In genomic region chrX:2471126-2471525, GRCh38 we compare ENCODE assay signal across 8 cellular contexts. TPM values are rescaled to one million over a fixed set of nuclear protein-coding genes. Genes with fewer than 3 reads are reported as not detected.
A peak's percentile ranks its signal among the peaks of the same experiment; 100 is the strongest.
DNase-seq lines count a peak whose midpoint lies in the region; ATAC-seq and TF ChIP-seq lines count a peak whose summit lies in the region.
"Not testable (repeated sequence)": the region's sequence is repeated elsewhere in the genome, so short reads cannot be mapped to it uniquely, and the experiment has no call there.

No MANE protein-coding gene starts in this region.

- H2BK15ac ChIP-seq in neuronal stem cell (ENCODE audit: low read length): not testable (repeated sequence)

- not testable (repeated sequence) for TF ChIP-seq CTCF in CD14-positive monocyte (IDR thresholded peaks at IDR 0.05); RWPE2 (IDR thresholded peaks at IDR 0.05; ENCODE audit: poor library complexity, severe bottlenecking); chondrocyte (IDR thresholded peaks at IDR 0.05); lower lobe of right lung (IDR thresholded peaks at IDR 0.05); spleen (IDR thresholded peaks at IDR 0.05 in 8 of 11, conservative IDR thresholded peaks at IDR 0.05 in 3 of 11)

- ATAC-seq in RWPE2 (ENCODE audit: low read depth); lower lobe of right lung: not testable (repeated sequence)

- intact Hi-C loops in CD14-positive monocyte (cut with micrococcal nuclease); cardiac septum (cut with DNase I); lower lobe of right lung (cut with DNase I); posterior vena cava (cut with DNase I); spleen (cut with DNase I; ENCODE audit: low total_unique reads): not testable (repeated sequence)

- H3K4me3 ChIP-seq in RWPE2 (ENCODE audit: severe bottlenecking); lower lobe of right lung; neuronal stem cell (ENCODE audit: low read length in 2 of 2); spleen: not testable (repeated sequence)

- not testable (repeated sequence) for H3K23ac ChIP-seq in neuronal stem cell (ENCODE audit: low read depth, low read length, poor library complexity)

- H3K27me3 Mint-ChIP-seq in CD14-positive monocyte (ENCODE audit: low read depth in 3 of 3); chondrocyte (ENCODE audit: low read depth): not testable (repeated sequence)

- H3K79me1 ChIP-seq in neuronal stem cell (ENCODE audit: low read depth, low read length): peaks cover 21% of the 10 kb centered on the region

- H3K9me3 ChIP-seq in RWPE2 (ENCODE audit: severe bottlenecking); lower lobe of right lung; spleen: not testable (repeated sequence)
- peaks cover 3 to 12% of the 10 kb centered on the region in 2 donors for H3K9me3 ChIP-seq in neuronal stem cell (replicated peaks in 1 of 2; ENCODE audit: control insufficient read depth in 2 of 2, insufficient read depth in 1 of 2, low read depth in 1 of 2, low read length in 2 of 2)

- not testable (repeated sequence) for H3K36me3 ChIP-seq in RWPE2 (ENCODE audit: low read depth); lower lobe of right lung; neuronal stem cell (replicated peaks in 1 of 2; ENCODE audit: control insufficient read depth in 2 of 2, insufficient read depth in 2 of 2, low read length in 2 of 2); spleen

- not testable (repeated sequence) for H2AK5ac ChIP-seq in neuronal stem cell (ENCODE audit: low read depth, low read length)

- not testable (repeated sequence) for H4K8ac ChIP-seq in neuronal stem cell (ENCODE audit: low read depth, low read length)

- H2AFZ ChIP-seq in neuronal stem cell (ENCODE audit: low read length): not testable (repeated sequence)

- H3K4me1 ChIP-seq in RWPE2 (ENCODE audit: insufficient read depth, poor library complexity, severe bottlenecking); lower lobe of right lung; neuronal stem cell (ENCODE audit: control insufficient read depth in 2 of 2, insufficient read depth in 1 of 2, low read depth in 1 of 2, low read length in 2 of 2); spleen: not testable (repeated sequence)

- DNase-seq in CD14-positive monocyte (ENCODE audit: low spot score) (peak; percentile 16), RWPE2 (ENCODE audit: low spot score) (peak; percentile 22), chondrocyte (ENCODE audit: low spot score) (peak; percentile 50), cardiac septum (ENCODE audit: low spot score) (peak; percentile 5), lower lobe of right lung (peak; percentile 4), posterior vena cava (ENCODE audit: low spot score) (peak; percentile 34), spleen (peak; percentile 51)
- DNase-seq in neuronal stem cell (ENCODE audit: low spot score): not testable (repeated sequence)

- H3K14ac ChIP-seq in neuronal stem cell (ENCODE audit: low read length): not testable (repeated sequence)

- H3K9ac ChIP-seq in neuronal stem cell (ENCODE audit: low read depth, low read length, poor library complexity): peak overlapping the region; percentile 54

- H3K9me3 Mint-ChIP-seq in CD14-positive monocyte; chondrocyte (ENCODE audit: low read depth): not testable (repeated sequence)

- not testable (repeated sequence) for H3K36me3 Mint-ChIP-seq in CD14-positive monocyte; chondrocyte (ENCODE audit: low read depth)

- not testable (repeated sequence) for TF ChIP-seq POLR2A in spleen (IDR thresholded peaks at IDR 0.05)

- not testable (repeated sequence) for H3K18ac ChIP-seq in neuronal stem cell (ENCODE audit: low read length)

- H3K4ac ChIP-seq in neuronal stem cell (ENCODE audit: low read length): not testable (repeated sequence)

- H3K4me1 Mint-ChIP-seq in CD14-positive monocyte; chondrocyte (ENCODE audit: low read depth): not testable (repeated sequence)

- no CpG with 5 or more reads among the region's 10 CpGs for WGBS in neuronal stem cell (ENCODE audit: extremely low coverage in 2 of 2, insufficient read length in 2 of 2, insufficient replicate concordance in 1 of 2), 2 donors
- 83 to 96% (median 89%) methylated on average over 10 of the region's 10 CpGs for WGBS in spleen, 5 donors

- H3K4me2 ChIP-seq in neuronal stem cell (ENCODE audit: insufficient read depth, low read length, poor library complexity, severe bottlenecking): not testable (repeated sequence)

- not testable (repeated sequence) for H3K27me3 ChIP-seq in RWPE2 (ENCODE audit: insufficient read depth, poor library complexity, severe bottlenecking); lower lobe of right lung (ENCODE audit: low read depth); neuronal stem cell (ENCODE audit: control insufficient read depth in 3 of 3, insufficient read depth in 3 of 3, low read depth in 1 of 3, low read length in 3 of 3); spleen (replicated peaks in 1 of 7)

- not testable (repeated sequence) for H2BK5ac ChIP-seq in neuronal stem cell (ENCODE audit: low read length)

- not testable (repeated sequence) for H3K4me3 Mint-ChIP-seq in CD14-positive monocyte; chondrocyte (ENCODE audit: unreplicated experiment)

- not testable (repeated sequence) for H3K27ac ChIP-seq in RWPE2 (ENCODE audit: poor library complexity, severe bottlenecking); lower lobe of right lung; neuronal stem cell (replicated peaks; ENCODE audit: low read length); spleen

- not testable (repeated sequence) for H4K91ac ChIP-seq in neuronal stem cell (ENCODE audit: low read depth, low read length, poor library complexity)

- H3K27ac Mint-ChIP-seq in CD14-positive monocyte; chondrocyte (ENCODE audit: unreplicated experiment): not testable (repeated sequence)

- H2BK12ac ChIP-seq in neuronal stem cell (ENCODE audit: low read length): not testable (repeated sequence)

- not testable (repeated sequence) for H2BK120ac ChIP-seq in neuronal stem cell (ENCODE audit: low read depth, low read length)

RNA-seq across cellular contexts. Expression of gene DHRSX, which starts 29.6 kb away (rescaled TPM):
- 10 to 100 TPM; 28.3 to 33.2 TPM for polyA plus RNA-seq in CD14-positive monocyte
- total RNA-seq in chondrocyte: 30.1 to 35.2 TPM (median 35.0 TPM) in 3 replicates
- total RNA-seq in cardiac septum: 24.9 TPM
- total RNA-seq in lower lobe of right lung: 31.9 TPM
- polyA plus RNA-seq in neuronal stem cell (2013, experiment 1 of 2): 24.5 TPM
- polyA plus RNA-seq in neuronal stem cell (2013, experiment 2 of 2): 24.6 TPM
- total RNA-seq in posterior vena cava: 10 to 100 TPM; 16.0 to 18.9 TPM
- total RNA-seq in spleen: 10 to 100 TPM; 18.7 to 29.6 (median 26.6) TPM
- 1 to 10 TPM; 5.5 to 9.2 (median 6.6) TPM for polyA plus RNA-seq in spleen

RNA-seq across cellular contexts. Expression of gene ZBED1, which starts 29.6 kb away (rescaled TPM):
- 10 to 100 TPM; 23.1 to 32.1 TPM for polyA plus RNA-seq in CD14-positive monocyte
- 39.8 to 45.0 TPM (median 40.1 TPM) in 3 replicates for total RNA-seq in chondrocyte
- 45.1 TPM for total RNA-seq in cardiac septum
- total RNA-seq in lower lobe of right lung: 46.3 TPM
- polyA plus RNA-seq in neuronal stem cell (2013, experiment 1 of 2): 19.2 TPM
- polyA plus RNA-seq in neuronal stem cell (2013, experiment 2 of 2): 18.2 TPM
- 10 to 100 TPM; 33.4 to 34.1 TPM for total RNA-seq in posterior vena cava
- 10 to 100 TPM; 39.2 to 65.7 (median 45.1) TPM for total RNA-seq in spleen
- polyA plus RNA-seq in spleen: 10 to 100 TPM; 11.3 to 24.2 (median 14.5) TPM
